ENCODE assay signal across 10 cellular contexts in the genomic region with DNA sequence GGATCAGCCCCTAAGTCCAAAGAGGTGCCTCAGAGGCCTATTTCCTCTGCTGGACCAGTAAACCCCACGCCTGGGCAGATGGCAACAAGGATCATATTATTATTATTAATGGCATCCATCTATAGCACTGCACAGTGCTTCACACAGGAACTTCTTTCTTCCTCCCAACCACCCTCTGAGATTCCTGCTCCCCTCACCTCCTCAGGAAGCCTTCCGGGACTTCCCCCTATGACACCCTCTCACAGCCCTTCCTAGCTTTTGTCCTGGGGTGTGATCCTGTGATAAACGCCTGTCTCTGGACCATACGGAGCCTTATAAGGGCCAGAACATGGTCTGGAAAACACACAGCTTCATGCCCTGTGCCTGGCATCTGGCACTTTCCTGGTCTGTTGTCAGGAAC. TPM values are rescaled to one million over a fixed set of nuclear protein-coding genes. Genes with fewer than 3 reads are reported as not detected.
A peak's percentile ranks its signal among the peaks of the same experiment; 100 is the strongest.
DNase-seq lines count a peak whose midpoint lies in the region; ATAC-seq and TF ChIP-seq lines count a peak whose summit lies in the region.
"Had no signal": no experiment of that assay in that cellular context is flagged by ENCODE, and none has a peak within 500 bp of the region (broad histone marks: within the 10 kb centered on the region; RNA-seq: fewer than 3 reads in every experiment).

No MANE protein-coding gene starts in this region.

- H3K27ac ChIP-seq in DOHH2 (ENCODE audit: low read depth, low read length) (no peak overlapping the region), OCI-LY7 (ENCODE audit: low read depth, low read length, poor library complexity, severe bottlenecking) (no peak overlapping the region), dorsolateral prefrontal cortex (peak overlapping the region in 38 of 59 donors; percentile 12 to 98 (median 58)), osteoblast (ENCODE audit: low read depth, low read length) (no peak overlapping the region)
- H3K27ac ChIP-seq: coronary artery had no signal

- CTCF ChIA-PET in OCI-LY7 (lab: Charles Lee; ENCODE audit: unreplicated experiment) = interaction anchor here (1.0 kb wide), 1 partner anchor 69 kb away, joined by 3 read pairs; no protein-coding TSS in a partner anchor

- POLR2A ChIA-PET in OCI-LY7 (lab: Charles Lee) = interaction anchor here (0.5 to 0.6 kb wide), 2 partner anchors 43 to 166 kb away, joined by 3 read pairs; no protein-coding TSS in a partner anchor

- peak overlapping the region; percentile 57 for H3K4me2 ChIP-seq in DOHH2 (ENCODE audit: low read length)
- H3K4me2 ChIP-seq in OCI-LY7 (ENCODE audit: low read length) = peak overlapping the region; percentile 51
- no peak overlapping the region for H3K4me2 ChIP-seq in osteoblast (ENCODE audit: insufficient read depth, low read length)

- H2AFZ ChIP-seq in OCI-LY7 (ENCODE audit: low read length) (peak overlapping the region; percentile 66; the same call in 1 of the 2 replicates), osteoblast (ENCODE audit: low read length) (no peak overlapping the region)

- H3K9me3 ChIP-seq in DOHH2 (ENCODE audit: control insufficient read depth, insufficient read depth, low read length) (no peaks in the 10 kb centered on the region), OCI-LY7 (ENCODE audit: low read length) (no peaks in the 10 kb centered on the region), osteoblast (ENCODE audit: low read depth, low read length) (no peaks in the 10 kb centered on the region)

- H3K36me3 ChIP-seq in DOHH2 (ENCODE audit: control insufficient read depth, low read length) = no peaks in the 10 kb centered on the region
- H3K36me3 ChIP-seq in OCI-LY7 (ENCODE audit: insufficient read depth, low read length) = no peaks in the 10 kb centered on the region
- no peaks in the 10 kb centered on the region for H3K36me3 ChIP-seq in osteoblast (ENCODE audit: insufficient read depth, low read length)

- H3K27me3 ChIP-seq in DOHH2 (ENCODE audit: control insufficient read depth, low read length) = peaks cover 18% of the 10 kb centered on the region
- no peaks in the 10 kb centered on the region for H3K27me3 ChIP-seq in dorsolateral prefrontal cortex
- peaks cover 19% of the 10 kb centered on the region for H3K27me3 ChIP-seq in osteoblast (ENCODE audit: insufficient read depth, low read length)

- no peaks in the 10 kb centered on the region for H4K20me1 ChIP-seq in DOHH2 (ENCODE audit: control insufficient read depth, insufficient read depth, low read depth, low read length)
- H4K20me1 ChIP-seq in OCI-LY7 (ENCODE audit: insufficient read depth, low read length) = no peaks in the 10 kb centered on the region
- H4K20me1 ChIP-seq in osteoblast (ENCODE audit: insufficient read depth, low read length) = no peaks in the 10 kb centered on the region

- H3K4me1 ChIP-seq in DOHH2 (ENCODE audit: control insufficient read depth, low read length) (peaks cover 24% of the 10 kb centered on the region), OCI-LY7 (ENCODE audit: insufficient read depth, low read length, poor library complexity, severe bottlenecking) (peaks cover 26% of the 10 kb centered on the region), osteoblast (ENCODE audit: insufficient read depth, low read length) (no peaks in the 10 kb centered on the region)

- DNase-seq in OCI-LY7 (ENCODE audit: low spot score) (no peak), dorsolateral prefrontal cortex (no peak), osteoblast (ENCODE audit: insufficient read length, low spot score, missing footprints) (peak; percentile 41), left ventricle myocardium superior (no peak)
- DNase-seq: NCI-H2107 had no signal

- ATAC-seq in left ventricle myocardium superior (no peak), GM19023 (IDR thresholded peaks at IDR 0.05; ENCODE audit: unreplicated experiment) (no peak), GM21528 (IDR thresholded peaks at IDR 0.05; ENCODE audit: low FRiP score, unreplicated experiment) (no peak)

- peaks cover 7% of the 10 kb centered on the region for H3F3A ChIP-seq in DOHH2 (ENCODE audit: control insufficient read depth, insufficient read depth)

- intact Hi-C loops in OCI-LY7 (cut with micrococcal nuclease; ENCODE audit: unreplicated experiment) (loop anchor here (2.0 to 10.0 kb wide), 2 partner anchors 250 to 314 kb away; no protein-coding TSS in a partner anchor), dorsolateral prefrontal cortex (cut with DNase I) (loop anchor here (2.0 to 5.0 kb wide), 3 partner anchors 68 to 156 kb away; partner anchors contain the start of genes CLCN6 (in 1 of the 2) and MTHFR (in 1 of the 2)), left ventricle myocardium superior (cut with micrococcal nuclease) (loop anchor here (10.0 kb wide), 1 partner anchor 64 kb away; no protein-coding TSS in a partner anchor)

- H3K4me3 ChIP-seq in DOHH2 (ENCODE audit: low read length) (peak overlapping the region; percentile 35; the same call in 1 of the 2 replicates), OCI-LY7 (ENCODE audit: low read depth, low read length, poor library complexity, severe bottlenecking) (peak overlapping the region; percentile 33), dorsolateral prefrontal cortex (peak overlapping the region in 32 of 59 donors; percentile 4 to 53 (median 30)), osteoblast (ENCODE audit: insufficient read depth, low read length) (no peak overlapping the region)

- no TSS peak for BruUV-seq in OCI-LY7 (replicated peaks; lab: Mats Ljungman, UMichigan)

- H3K79me2 ChIP-seq in DOHH2 (ENCODE audit: control insufficient read depth, low read length) = no peaks in the 10 kb centered on the region
- no peaks in the 10 kb centered on the region for H3K79me2 ChIP-seq in OCI-LY7 (ENCODE audit: insufficient read depth, low read depth, low read length)
- H3K79me2 ChIP-seq in osteoblast (ENCODE audit: insufficient read depth, low read length) = no peaks in the 10 kb centered on the region

- TF ChIP-seq CTCF in DOHH2 (IDR thresholded peaks at IDR 0.05; ENCODE audit: low read depth, low read length, poor library complexity, severe bottlenecking) (no peak), OCI-LY7 (conservative IDR thresholded peaks at IDR 0.05; ENCODE audit: low read length) (no peak), dorsolateral prefrontal cortex (IDR thresholded peaks at IDR 0.05 in 54 of 56, conservative IDR thresholded peaks at IDR 0.05 in 2 of 56; ENCODE audit: low read depth in 1 of 56, partially characterized antibody in 56 of 56) (no peak), osteoblast (IDR thresholded peaks at IDR 0.05; ENCODE audit: extremely low read depth, low read depth, low read length) (no peak)

- H3K9me2 ChIP-seq in DOHH2 (replicated peaks; ENCODE audit: control insufficient read depth, low read length) (no peaks in the 10 kb centered on the region), OCI-LY7 (ENCODE audit: insufficient read depth, low read length) (no peaks in the 10 kb centered on the region)

RNA-seq across cellular contexts. Expression of gene FBXO2, which starts 3.2 kb away (rescaled TPM):
- 1.8 and 2.7 TPM in 2 replicates for total RNA-seq in OCI-LY7 (2014; rRNA removed; shearing (Covaris generic))
- total RNA-seq in OCI-LY7 (2022) (6.0 and 6.1 TPM in 2 replicates), dorsolateral prefrontal cortex (100 to 1,000 TPM in 116 of 120 experiments, 10 to 100 TPM in 4; 88.8 to 412 (median 152) TPM), osteoblast (0.29 and 0.36 TPM in 2 replicates), left ventricle myocardium superior (3.9 TPM)

RNA-seq across cellular contexts. Expression of gene FBXO44, which starts 3.7 kb away (rescaled TPM):
- 11.4 and 16.2 TPM in 2 replicates for total RNA-seq in OCI-LY7 (2014; rRNA removed; shearing (Covaris generic))
- total RNA-seq in OCI-LY7 (2022) (16.4 and 20.8 TPM in 2 replicates), dorsolateral prefrontal cortex (100 to 1,000 TPM in 118 of 120 experiments, 10 to 100 TPM in 2; 87.8 to 227 (median 169) TPM), osteoblast (14.4 and 16.3 TPM in 2 replicates), left ventricle myocardium superior (20.4 TPM)

RNA-seq across cellular contexts. Expression of gene FBXO6, which starts 13.0 kb away (rescaled TPM):
- 0.38 and 0.57 TPM in 2 replicates for total RNA-seq in OCI-LY7 (2014; rRNA removed; shearing (Covaris generic))
- 1.4 and 1.7 TPM in 2 replicates for total RNA-seq in OCI-LY7 (2022)
- 10 to 100 TPM in 25 of 120 experiments, 1 to 10 TPM in 95; 3.9 to 15.3 (median 8.3) TPM for total RNA-seq in dorsolateral prefrontal cortex
- total RNA-seq in osteoblast = 8.7 and 8.8 TPM in 2 replicates
- total RNA-seq in left ventricle myocardium superior = 11.1 TPM

RNA-seq across cellular contexts. Expression of gene MAD2L2, which starts 29.9 kb away (rescaled TPM):
- 121 and 144 TPM in 2 replicates for total RNA-seq in OCI-LY7 (2014; rRNA removed; shearing (Covaris generic))
- total RNA-seq in OCI-LY7 (2022) (89.7 and 97.8 TPM in 2 replicates), dorsolateral prefrontal cortex (10 to 100 TPM; 15.8 to 42.3 (median 25.8) TPM), osteoblast (20.6 and 22.7 TPM in 2 replicates), left ventricle myocardium superior (21.8 TPM)

RNA-seq across cellular contexts. Expression of gene DRAXIN, which starts 40.5 kb away (rescaled TPM):
- total RNA-seq in OCI-LY7 (2014; rRNA removed; shearing (Covaris generic)) = 0.05 and 0.19 TPM in 2 replicates
- 0.11 and 0.15 TPM in 2 replicates for total RNA-seq in OCI-LY7 (2022)
- 1 to 10 TPM in 59 of 120 experiments, under 1 TPM in 61; 0.26 to 3.8 (median 0.99) TPM for total RNA-seq in dorsolateral prefrontal cortex
- total RNA-seq in osteoblast = under 0.01 TPM in 2 replicates
- total RNA-seq in left ventricle myocardium superior = 0.05 TPM
- total RNA-seq: omental fat pad had no signal

Comparison
In these comparisons a context has a peak if more than half of its experiments do, and no peak if none do; other contexts are left out.
1. H3K27ac ChIP-seq: peak in dorsolateral prefrontal cortex (38 of 59); none in DOHH2 (single experiment), OCI-LY7 (single experiment) and osteoblast (single experiment).
2. RNA of gene FBXO2, which starts 3.2 kb away (total RNA-seq): 88.8 to 412 TPM in dorsolateral prefrontal cortex; 1.8 to 6.1 TPM in OCI-LY7, 3.9 TPM in left ventricle myocardium superior (single experiment) and 0.29 to 0.36 TPM in osteoblast; every median in the first group is over 10 times any median in the second.